In the genomic region with DNA sequence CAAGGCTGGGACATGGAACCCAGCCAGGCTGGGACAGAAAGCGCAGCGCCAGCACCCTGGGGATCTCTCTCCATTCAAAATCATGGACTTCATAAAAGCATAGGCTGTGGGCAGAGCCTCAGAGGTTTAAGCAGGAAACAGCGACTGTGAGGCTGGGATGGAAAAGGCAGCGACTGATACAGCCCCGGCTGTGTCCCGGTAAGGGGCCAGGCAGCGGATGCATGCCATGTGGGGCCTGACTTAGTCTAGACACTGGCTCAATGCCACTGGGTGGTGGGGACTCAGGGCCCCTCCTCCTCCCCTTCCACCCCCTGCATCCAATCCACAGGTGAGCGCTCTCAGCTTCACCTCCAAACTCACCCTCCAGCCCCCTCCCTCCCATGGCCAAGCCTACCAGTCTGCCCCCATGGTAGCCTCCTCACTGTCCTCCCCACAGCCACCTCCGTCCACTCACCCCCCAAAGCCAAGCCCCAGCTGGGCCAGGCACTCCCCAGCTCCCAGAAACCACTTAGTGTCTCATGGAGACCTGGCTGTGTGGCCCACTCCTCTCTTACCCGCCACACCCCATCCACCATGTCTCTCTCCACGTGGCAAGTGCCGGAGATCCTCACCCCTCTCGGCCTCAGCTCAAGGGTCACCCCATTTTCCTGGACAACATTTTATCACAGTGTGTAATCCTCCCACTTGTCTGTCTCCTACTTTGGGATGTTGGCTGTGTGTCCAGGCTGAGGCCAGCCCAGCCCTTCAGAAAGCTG, we compare ENCODE assay signal across 20 cellular contexts.
"Had no signal": no experiment of that assay in that cellular context is flagged by ENCODE, and none has a peak within 500 bp of the region (broad histone marks: within the 10 kb centered on the region; RNA-seq: fewer than 3 reads in every experiment).

No MANE protein-coding gene starts in this region.

- H3K36me3 ChIP-seq: thyroid gland had no signal

- H3K4me3 ChIP-seq: ascending aorta, esophagus squamous epithelium, smooth muscle cell, thyroid gland had no signal

- H3K27me3 ChIP-seq: ascending aorta, esophagus squamous epithelium, thyroid gland had no signal

- H3K27ac ChIP-seq: ascending aorta, esophagus squamous epithelium, thyroid gland had no signal

- H3K9me3 Mint-ChIP-seq: activated CD4-positive, alpha-beta memory T cell treated with anti-CD3 and anti-CD28 coated beads, Interleukin-2, amount 10 ng/mL, durations not matched to agents 7 days and 5 days; activated naive CD4-positive, alpha-beta T cell treated with anti-CD3 and anti-CD28 coated beads, Interleukin-2, amount 10 ng/mL, durations not matched to agents 7 days and 5 days; activated T-helper 2 cell treated with anti-CD3 and anti-CD28 coated beads, Interferon-gamma antibody, Interleukin-2, Interleukin-4, amounts not matched to agents 10 μg/mL and 5 μg/mL and 100 μg/mL, durations not matched to agents 14 hours and 24 hours and 36 hours; nephron progenitor cell; stimulated activated memory B cell treated with anti-CD40 and anti-IgM and Interleukin-4, amounts not matched to agents 10 μg/mL and 1 μg/mL and 100 μg/mL, for 72 hours; T-cell had no signal

- H3K4me3 Mint-ChIP-seq: activated CD4-positive, alpha-beta memory T cell treated with anti-CD3 and anti-CD28 coated beads, Interleukin-2, amount 10 ng/mL, durations not matched to agents 7 days and 5 days; activated CD8-positive, alpha-beta memory T cell treated with anti-CD3 and anti-CD28 coated beads, Interleukin-2, amount 10 ng/mL, durations not matched to agents 7 days and 5 days; activated naive CD4-positive, alpha-beta T cell treated with anti-CD3 and anti-CD28 coated beads, Interleukin-2, amount 10 ng/mL, durations not matched to agents 7 days and 5 days; nephron progenitor cell; stimulated activated memory B cell treated with anti-CD40 and anti-IgM and Interleukin-4, amounts not matched to agents 10 μg/mL and 1 μg/mL and 100 μg/mL, for 72 hours; T-cell had no signal

- H3K27me3 Mint-ChIP-seq: activated CD4-positive, alpha-beta memory T cell treated with anti-CD3 and anti-CD28 coated beads, Interleukin-2, amount 10 ng/mL, durations not matched to agents 7 days and 5 days; activated CD8-positive, alpha-beta memory T cell treated with anti-CD3 and anti-CD28 coated beads, Interleukin-2, amount 10 ng/mL, durations not matched to agents 7 days and 5 days; activated naive CD4-positive, alpha-beta T cell treated with anti-CD3 and anti-CD28 coated beads, Interleukin-2, amount 10 ng/mL, durations not matched to agents 7 days and 5 days; progenitor cell of endocrine pancreas; stimulated activated memory B cell treated with anti-CD40 and anti-IgM and Interleukin-4, amounts not matched to agents 10 μg/mL and 1 μg/mL and 100 μg/mL, for 72 hours; T-cell had no signal

- H3K4me1 Mint-ChIP-seq: activated naive CD4-positive, alpha-beta T cell treated with anti-CD3 and anti-CD28 coated beads, Interleukin-2, amount 10 ng/mL, durations not matched to agents 7 days and 5 days had no signal

- H3K27ac Mint-ChIP-seq: activated CD4-positive, alpha-beta memory T cell treated with anti-CD3 and anti-CD28 coated beads, Interleukin-2, amount 10 ng/mL, durations not matched to agents 7 days and 5 days; activated CD8-positive, alpha-beta memory T cell treated with anti-CD3 and anti-CD28 coated beads, Interleukin-2, amount 10 ng/mL, durations not matched to agents 7 days and 5 days; activated naive CD4-positive, alpha-beta T cell treated with anti-CD3 and anti-CD28 coated beads, Interleukin-2, amount 10 ng/mL, durations not matched to agents 7 days and 5 days; activated T-helper 2 cell treated with anti-CD3 and anti-CD28 coated beads, Interferon-gamma antibody, Interleukin-2, Interleukin-4, amounts not matched to agents 10 μg/mL and 5 μg/mL and 100 μg/mL, durations not matched to agents 14 hours and 24 hours and 36 hours; progenitor cell of endocrine pancreas; stimulated activated memory B cell treated with anti-CD40 and anti-IgM and Interleukin-4, amounts not matched to agents 10 μg/mL and 1 μg/mL and 100 μg/mL, for 72 hours; T-cell had no signal

- H3K36me3 Mint-ChIP-seq: activated CD8-positive, alpha-beta memory T cell treated with anti-CD3 and anti-CD28 coated beads, Interleukin-2, amount 10 ng/mL, durations not matched to agents 7 days and 5 days; activated naive CD4-positive, alpha-beta T cell treated with anti-CD3 and anti-CD28 coated beads, Interleukin-2, amount 10 ng/mL, durations not matched to agents 7 days and 5 days had no signal

- FAIRE-seq: endothelial cell of umbilical vein had no signal

- ATAC-seq: activated CD8-positive, alpha-beta memory T cell treated with anti-CD3 and anti-CD28 coated beads, Interleukin-2, amount 10 ng/mL, durations not matched to agents 7 days and 5 days; SK-N-SH treated with all-trans-retinoic acid at 6 μM for 48 hours; stimulated activated memory B cell treated with anti-CD40 and anti-IgM and Interleukin-4, amounts not matched to agents 10 μg/mL and 1 μg/mL and 100 μg/mL, for 72 hours; T-cell had no signal

- DNase-seq: activated CD4-positive, alpha-beta memory T cell treated with anti-CD3 and anti-CD28 coated beads, Interleukin-2, amount 10 ng/mL, durations not matched to agents 7 days and 5 days; activated CD4-positive, alpha-beta T cell treated with anti-CD3 and anti-CD28 coated beads for 48 hours; activated CD4-positive, CD25-positive, alpha-beta regulatory T cell; activated CD8-positive, alpha-beta memory T cell treated with anti-CD3 and anti-CD28 coated beads, Interleukin-2, amount 10 ng/mL, durations not matched to agents 7 days and 5 days; activated naive CD4-positive, alpha-beta T cell treated with anti-CD3 and anti-CD28 coated beads, Interleukin-2, amount 10 ng/mL, durations not matched to agents 7 days and 5 days; cortex of kidney; effector memory CD4-positive, alpha-beta T cell; esophagus squamous epithelium; nephron progenitor cell; occipital lobe; stimulated activated CD4-positive, alpha-beta T cell treated with anti-CD3 and anti-CD28 coated beads, Interleukin-4, amount 100 ng/mL, for 24 hours; thyroid gland had no signal

- H3K4me1 ChIP-seq: ascending aorta, esophagus squamous epithelium, thyroid gland had no signal

- H3K4me2 ChIP-seq: smooth muscle cell had no signal

- H3K9me3 ChIP-seq: ascending aorta, esophagus squamous epithelium, thyroid gland had no signal
